In the genomic region with DNA sequence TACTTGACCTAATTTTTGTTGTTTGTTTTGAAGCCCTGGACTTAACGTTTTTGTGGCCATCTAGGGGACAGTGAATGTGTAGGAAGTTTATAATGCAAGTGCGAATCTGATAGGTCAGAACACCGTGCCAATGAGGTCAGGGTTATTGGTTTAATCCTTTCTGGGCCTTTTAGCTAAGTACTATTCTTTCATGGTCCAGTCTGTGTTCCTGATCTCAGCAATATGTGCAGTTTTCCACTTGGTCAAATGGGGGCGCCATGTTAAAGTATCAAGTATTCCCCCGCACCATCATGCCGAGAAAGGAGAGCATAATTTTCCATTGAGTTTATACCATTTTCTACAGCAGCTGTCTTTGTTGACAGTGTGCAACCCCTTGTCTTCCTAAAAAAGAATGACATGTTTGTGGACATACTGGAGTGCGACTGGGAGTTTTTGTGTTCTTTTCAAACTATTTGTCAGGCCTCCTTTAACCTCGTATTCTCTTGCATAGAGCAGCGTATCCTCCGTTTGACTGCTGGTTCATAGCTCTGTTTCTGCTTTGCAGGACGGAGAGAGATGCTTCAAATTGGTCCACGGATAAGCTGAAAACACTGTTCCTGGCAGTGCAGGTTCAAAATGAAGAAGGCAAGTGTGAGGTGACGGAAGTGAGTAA, we compare ENCODE assay signal across 8 cellular contexts. TPM values are rescaled to one million over a fixed set of nuclear protein-coding genes. Genes with fewer than 3 reads are reported as not detected.
DNase-seq lines count a peak whose midpoint lies in the region; ATAC-seq and TF ChIP-seq lines count a peak whose summit lies in the region.

No MANE protein-coding gene starts in this region.

- H3K4me3 ChIP-seq in KMS-11 (IDR thresholded peaks at IDR 0.05; ENCODE audit: insufficient read depth, low read depth, low read length), result no peak overlapping the region
- peak overlapping the region; percentile 96 to 99 for H3K4me3 ChIP-seq in SK-N-SH (ENCODE audit: low read depth in 2 of 2, low read length in 1 of 2)
- peak overlapping the region; percentile 55 for H3K4me3 ChIP-seq in hepatocyte

- TF ChIP-seq CTCF in KMS-11 (conservative IDR thresholded peaks at IDR 0.05; ENCODE audit: low read depth, low read length), result peak; percentile 72
- TF ChIP-seq CTCF in SK-N-SH (IDR thresholded peaks at IDR 0.05), result peak; percentile 84
- peak; percentile 70 for TF ChIP-seq CTCF in hepatocyte (IDR thresholded peaks at IDR 0.05; ENCODE audit: poor library complexity)

- peaks cover 47% of the 10 kb centered on the region for H3K36me3 Mint-ChIP-seq in activated naive CD8-positive, alpha-beta T cell treated with anti-CD3 and anti-CD28 coated beads, Interleukin-2, amount 50 U/mL, for 24 hours (ENCODE audit: low read depth)

- H3K4me2 ChIP-seq in KMS-11, result peak overlapping the region; percentile 91
- peak overlapping the region; percentile 79 for H3K4me2 ChIP-seq in SK-N-SH
- H3K4me2 ChIP-seq in hepatocyte, result peak overlapping the region; percentile 93

- POLR2A ChIA-PET in SK-N-SH (lab: Yijun Ruan, JAX), result interaction anchor here (1.0 to 1.3 kb wide), 3 partner anchors 82 to 138 kb away, joined by 3 read pairs; a partner anchor contains a TSS

- H3K9me3 ChIP-seq in SK-N-SH (no peaks in the 10 kb centered on the region), hepatocyte (ENCODE audit: low read depth) (no peaks in the 10 kb centered on the region)

- H4K20me1 ChIP-seq in KMS-11 (ENCODE audit: insufficient read depth), result peaks cover 12% of the 10 kb centered on the region
- H4K20me1 ChIP-seq in SK-N-SH (ENCODE audit: insufficient read depth), result peaks cover 13% of the 10 kb centered on the region
- peaks cover 12% of the 10 kb centered on the region for H4K20me1 ChIP-seq in hepatocyte (ENCODE audit: insufficient read depth, poor library complexity, severe bottlenecking)

- peaks cover 39% of the 10 kb centered on the region for H3K79me2 ChIP-seq in KMS-11 (ENCODE audit: insufficient read depth, low read depth)
- H3K79me2 ChIP-seq in SK-N-SH (ENCODE audit: insufficient read depth), result peaks cover 68% of the 10 kb centered on the region
- peaks cover 52% of the 10 kb centered on the region for H3K79me2 ChIP-seq in hepatocyte

- H3K27ac ChIP-seq in KMS-11 (peak overlapping the region; percentile 50; the same call in 1 of the 2 replicates), SK-N-SH (ENCODE audit: low read depth in 2 of 2, low read length in 1 of 2) (peak overlapping the region in 1 of 2 experiments; percentile 92; a peak in 1 of 4 replicates), hepatocyte (no peak overlapping the region)

- DNase-seq in DMS53 (lab: John Stamatoyannopoulos, UW), result peak; percentile 72
- DNase-seq in SK-N-SH, result peak; percentile 63
- DNase-seq in activated naive CD8-positive, alpha-beta T cell treated with anti-CD3 and anti-CD28 coated beads, Interleukin-2, amount 50 U/mL, for 24 hours, result peak; percentile 76
- peak; percentile 84 for DNase-seq in hepatocyte (ENCODE audit: low spot score)
- peak; percentile 74 for DNase-seq in renal cortical epithelial cell (ENCODE audit: low read depth)

- H3K9me2 ChIP-seq in SK-N-SH, result no peaks in the 10 kb centered on the region
- H3K9me2 ChIP-seq in hepatocyte (replicated peaks; ENCODE audit: insufficient read depth), result no peaks in the 10 kb centered on the region

- H3K27ac Mint-ChIP-seq in activated naive CD8-positive, alpha-beta T cell treated with anti-CD3 and anti-CD28 coated beads, Interleukin-2, amount 50 U/mL, for 24 hours, result peak overlapping the region; percentile 100

- H3K9ac ChIP-seq in KMS-11 (peak overlapping the region; percentile 57; the same call in 1 of the 2 replicates), SK-N-SH (peak overlapping the region; percentile 88)

- no peaks in the 10 kb centered on the region for H3K27me3 ChIP-seq in KMS-11 (ENCODE audit: insufficient read depth, low read depth)
- H3K27me3 ChIP-seq in SK-N-SH (ENCODE audit: insufficient read depth), result no peaks in the 10 kb centered on the region
- H3K27me3 ChIP-seq in hepatocyte, result no peaks in the 10 kb centered on the region

- CTCF ChIA-PET in SK-N-SH (lab: Yijun Ruan, JAX), result interaction anchor here (0.7 to 2.9 kb wide), 36 partner anchors 9 to 1227 kb away, joined by 3 to 40 read pairs (median 4); a partner anchor contains a TSS

- no peak for TF ChIP-seq EP300 in SK-N-SH (IDR thresholded peaks at IDR 0.05; ENCODE audit: borderline replicate concordance in 1 of 2, low read depth in 1 of 2, low read length in 1 of 2)

- peaks cover 4% of the 10 kb centered on the region for H3F3A ChIP-seq in SK-N-SH (replicated peaks; ENCODE audit: insufficient read depth)

- no peak overlapping the region for H2AFZ ChIP-seq in KMS-11 (ENCODE audit: low read depth)
- no peak overlapping the region for H2AFZ ChIP-seq in SK-N-SH (ENCODE audit: low read depth)
- peak overlapping the region; percentile 33 for H2AFZ ChIP-seq in hepatocyte

- TF ChIP-seq RAD21 in SK-N-SH (IDR thresholded peaks at IDR 0.05; ENCODE audit: low read length), result peak; percentile 67

- WGBS in SK-N-SH (ENCODE audit: low lambda C conversion rate), result 34% methylated on average over 13 of the region's 13 CpGs
- WGBS in hepatocyte (ENCODE audit: low lambda C conversion rate, missing lambda C conversion rate), result 38% methylated on average over 13 of the region's 13 CpGs

- no peaks in the 10 kb centered on the region for H3K27me3 Mint-ChIP-seq in activated naive CD8-positive, alpha-beta T cell treated with anti-CD3 and anti-CD28 coated beads, Interleukin-2, amount 50 U/mL, for 24 hours

- peak overlapping the region; percentile 100 for H3K4me3 Mint-ChIP-seq in activated naive CD8-positive, alpha-beta T cell treated with anti-CD3 and anti-CD28 coated beads, Interleukin-2, amount 50 U/mL, for 24 hours

- H3K4me1 Mint-ChIP-seq in activated naive CD8-positive, alpha-beta T cell treated with anti-CD3 and anti-CD28 coated beads, Interleukin-2, amount 50 U/mL, for 24 hours, result peaks cover 40% of the 10 kb centered on the region

- H3K4me1 ChIP-seq in KMS-11 (ENCODE audit: low read depth, poor library complexity, severe bottlenecking) (peaks cover 22% of the 10 kb centered on the region), SK-N-SH (ENCODE audit: control insufficient read depth in 1 of 2, insufficient read depth in 2 of 2, low read depth in 1 of 2, low read length in 1 of 2) (peaks cover 12% of the 10 kb centered on the region in 2 experiments; a peak in 3 of 4 replicates), hepatocyte (ENCODE audit: insufficient read depth) (peaks cover 12% of the 10 kb centered on the region)

- H3K36me3 ChIP-seq in KMS-11 (ENCODE audit: insufficient read depth) (no peaks in the 10 kb centered on the region; the same call in 1 of the 2 replicates), SK-N-SH (replicated peaks in 1 of 2; ENCODE audit: control insufficient read depth in 1 of 2, insufficient read depth in 2 of 2, low read length in 1 of 2) (peaks cover 39 to 45% of the 10 kb centered on the region in 2 experiments), hepatocyte (replicated peaks; ENCODE audit: insufficient read depth, low read depth) (peaks cover 5% of the 10 kb centered on the region)

- no peaks in the 10 kb centered on the region for H3K9me3 Mint-ChIP-seq in activated naive CD8-positive, alpha-beta T cell treated with anti-CD3 and anti-CD28 coated beads, Interleukin-2, amount 50 U/mL, for 24 hours

- no peak for ATAC-seq in activated naive CD8-positive, alpha-beta T cell treated with anti-CD3 and anti-CD28 coated beads, Interleukin-2, amount 50 U/mL, for 24 hours
- no peak for ATAC-seq in HG03108 (IDR thresholded peaks at IDR 0.05; ENCODE audit: unreplicated experiment)
- ATAC-seq in GM18498 (IDR thresholded peaks at IDR 0.05; ENCODE audit: unreplicated experiment), result no peak

TF ChIP-seq in SK-N-SH, 30 proteins besides CTCF, POLR2A, EP300 and RAD21 (continues in another document):
- TF ChIP-seq SMC3 (IDR thresholded peaks at IDR 0.05; ENCODE audit: low read depth, low read length) (peak; percentile 44), SIN3A (IDR thresholded peaks at IDR 0.05; ENCODE audit: borderline replicate concordance, low read depth, low read length) (0 out of 2 replicates have a peak, but pooled peaks have one; percentile 53), FOSL2 (IDR thresholded peaks at IDR 0.05; ENCODE audit: borderline replicate concordance, low read depth) (no peak)

RNA-seq across cellular contexts. Expression of a gene that starts 1.3 kb away (rescaled TPM):
- polyA plus RNA-seq in SK-N-SH (2012; rRNA removed) (366 and 439 TPM in 2 replicates), hepatocyte (127 and 128 TPM in 2 replicates)
- polyA plus RNA-seq in SK-N-SH (2012; cell fraction: cytosol; rRNA removed), result 486 and 518 TPM in 2 replicates
- 107 and 186 TPM in 2 replicates for polyA plus RNA-seq in SK-N-SH (2012; cell fraction: nucleus; rRNA removed)
- total RNA-seq in hepatocyte (111 and 126 TPM in 2 replicates), renal cortical epithelial cell (95.9 and 179 TPM in 2 replicates)

RNA-seq across cellular contexts. Expression of a gene that starts 1.8 kb away (rescaled TPM):
- polyA plus RNA-seq in SK-N-SH (2012; rRNA removed), result 20.8 and 29.2 TPM in 2 replicates
- 22.3 and 23.3 TPM in 2 replicates for polyA plus RNA-seq in SK-N-SH (2012; cell fraction: cytosol; rRNA removed)
- 28.1 and 45.4 TPM in 2 replicates for polyA plus RNA-seq in SK-N-SH (2012; cell fraction: nucleus; rRNA removed)
- total RNA-seq in hepatocyte, result 22.6 and 29.2 TPM in 2 replicates
- 11.7 and 13.0 TPM in 2 replicates for polyA plus RNA-seq in hepatocyte
- total RNA-seq in renal cortical epithelial cell, result 20.7 and 26.8 TPM in 2 replicates

RNA-seq across cellular contexts. Expression of a gene that starts 35.9 kb away (rescaled TPM):
- polyA plus RNA-seq in SK-N-SH (2012; rRNA removed) (0.21 and 0.37 TPM in 2 replicates), hepatocyte (0.10 TPM in 1 of 2 replicates, not detected in the other)
- polyA plus RNA-seq in SK-N-SH (2012; cell fraction: cytosol; rRNA removed), result 0.03 and 0.08 TPM in 2 replicates
- polyA plus RNA-seq in SK-N-SH (2012; cell fraction: nucleus; rRNA removed), result 0.72 and 1.3 TPM in 2 replicates
- total RNA-seq in hepatocyte (0.13 and 0.40 TPM in 2 replicates), renal cortical epithelial cell (0.50 TPM in 1 of 2 replicates, not detected in the other)

RNA-seq across cellular contexts. Expression of a gene that starts 39.4 kb away (rescaled TPM):
- 0.08 and 0.20 TPM in 2 replicates for polyA plus RNA-seq in SK-N-SH (2012; rRNA removed)
- 0.01 and 0.08 TPM in 2 replicates for polyA plus RNA-seq in SK-N-SH (2012; cell fraction: cytosol; rRNA removed)
- 0.14 TPM in 1 of 2 replicates, not detected in the other for polyA plus RNA-seq in SK-N-SH (2012; cell fraction: nucleus; rRNA removed)
- total RNA-seq in hepatocyte, result 5.1 and 8.1 TPM in 2 replicates
- 6.3 and 9.0 TPM in 2 replicates for polyA plus RNA-seq in hepatocyte
- total RNA-seq in renal cortical epithelial cell, result 1.3 and 1.7 TPM in 2 replicates
